9 cellular contexts compared by ENCODE assay signal in genomic region chr10:114172241-114172640, GRCh38. TPM values are rescaled to one million over a fixed set of nuclear protein-coding genes. Genes with fewer than 3 reads are reported as not detected.
DNase-seq lines count a peak whose midpoint lies in the region; ATAC-seq lines count a peak whose summit lies in the region.
"Had no signal": no experiment of that assay in that cellular context is flagged by ENCODE, and none has a peak within 500 bp of the region (broad histone marks: within the 10 kb centered on the region; RNA-seq: fewer than 3 reads in every experiment).

No MANE protein-coding gene starts in this region.

- DNase-seq in activated CD4-positive, alpha-beta T cell treated with anti-CD3 and anti-CD28 coated beads, Interleukin-2, amount 10 ng/mL, durations not matched to agents 24 days and 14 days, result no peak
- DNase-seq in activated CD4-positive, alpha-beta T cell treated with anti-CD3 and anti-CD28 coated beads for 48 hours, result no peak
- DNase-seq in activated T-helper 1 cell treated with anti-CD3 and anti-CD28 coated beads, Interleukin-12 subunit alpha, Interleukin-12 subunit beta, Interleukin-2, Interleukin-4 antibody, amounts not matched to agents 30 ng/mL and 10 ng/mL and 1 ng/mL, durations not matched to agents 14 hours and 24 hours and 36 hours (ENCODE audit: low spot score), result no peak
- DNase-seq in NCI-H1436 treated with DMSO at 0.1 percent for 48 hours (lab: John Stamatoyannopoulos, UW), result no peak

- no peak for ATAC-seq in GM21360 (IDR thresholded peaks at IDR 0.05; ENCODE audit: unreplicated experiment)
- no peak for ATAC-seq in GM18502 (IDR thresholded peaks at IDR 0.05; ENCODE audit: poor library complexity, unreplicated experiment)

- H3K9me3 Mint-ChIP-seq in activated CD4-positive, alpha-beta T cell treated with anti-CD3 and anti-CD28 coated beads, Interleukin-2, amount 10 ng/mL, durations not matched to agents 24 days and 14 days, result peaks cover 6% of the 10 kb centered on the region
- peaks cover 10% of the 10 kb centered on the region for H3K9me3 Mint-ChIP-seq in activated T-helper 1 cell treated with anti-CD3 and anti-CD28 coated beads, Interleukin-12 subunit alpha, Interleukin-12 subunit beta, Interleukin-2, Interleukin-4 antibody, amounts not matched to agents 30 ng/mL and 10 ng/mL and 1 ng/mL, durations not matched to agents 14 hours and 24 hours and 36 hours

- H3K4me3 ChIP-seq in iPS-18a (ENCODE audit: low read length), result peak overlapping the region; percentile 81
- peak overlapping the region; percentile 93 to 96 for H3K4me3 ChIP-seq in stomach smooth muscle (ENCODE audit: low read length in 2 of 2)

- H3K36me3 Mint-ChIP-seq in activated CD4-positive, alpha-beta T cell treated with anti-CD3 and anti-CD28 coated beads, Interleukin-2, amount 10 ng/mL, durations not matched to agents 24 days and 14 days (ENCODE audit: low read depth), result peaks cover 32% of the 10 kb centered on the region
- H3K36me3 Mint-ChIP-seq in activated T-helper 1 cell treated with anti-CD3 and anti-CD28 coated beads, Interleukin-12 subunit alpha, Interleukin-12 subunit beta, Interleukin-2, Interleukin-4 antibody, amounts not matched to agents 30 ng/mL and 10 ng/mL and 1 ng/mL, durations not matched to agents 14 hours and 24 hours and 36 hours (ENCODE audit: low read depth), result peaks cover 20% of the 10 kb centered on the region

- peaks cover 10% of the 10 kb centered on the region for H3K9me3 ChIP-seq in iPS-18a (ENCODE audit: control insufficient read depth, low read depth, low read length)
- H3K9me3 ChIP-seq in stomach smooth muscle (ENCODE audit: control insufficient read depth in 2 of 2, low read length in 2 of 2), result no peaks in the 10 kb centered on the region

- peaks cover 22% of the 10 kb centered on the region for H3K4me1 Mint-ChIP-seq in activated CD4-positive, alpha-beta T cell treated with anti-CD3 and anti-CD28 coated beads, Interleukin-2, amount 10 ng/mL, durations not matched to agents 24 days and 14 days
- peaks cover 44% of the 10 kb centered on the region for H3K4me1 Mint-ChIP-seq in activated T-helper 1 cell treated with anti-CD3 and anti-CD28 coated beads, Interleukin-12 subunit alpha, Interleukin-12 subunit beta, Interleukin-2, Interleukin-4 antibody, amounts not matched to agents 30 ng/mL and 10 ng/mL and 1 ng/mL, durations not matched to agents 14 hours and 24 hours and 36 hours (ENCODE audit: low read depth)

- intact Hi-C loops in activated CD4-positive, alpha-beta T cell treated with anti-CD3 and anti-CD28 coated beads, Interleukin-2, amount 10 ng/mL, durations not matched to agents 24 days and 14 days (cut with micrococcal nuclease), result loop anchor here (1.0 to 10.0 kb wide), 4 partner anchors 23 to 763 kb away; partner anchors contain the start of gene TRUB1
- intact Hi-C loops in activated T-helper 1 cell treated with anti-CD3 and anti-CD28 coated beads, Interleukin-12 subunit alpha, Interleukin-12 subunit beta, Interleukin-2, Interleukin-4 antibody, amounts not matched to agents 30 ng/mL and 10 ng/mL and 1 ng/mL, durations not matched to agents 14 hours and 24 hours and 36 hours (cut with micrococcal nuclease), result loop anchor here (2.0 to 10.0 kb wide), 4 partner anchors 317 to 765 kb away; partner anchors contain the start of genes DCLRE1A, NHLRC2 and TRUB1

- H3K27ac ChIP-seq in iPS-18a (ENCODE audit: low read length) (no peak overlapping the region), stomach smooth muscle (ENCODE audit: low read length) (no peak overlapping the region)
- H3K27ac ChIP-seq: C4-2B had no signal

- peaks cover 4% of the 10 kb centered on the region for H3K36me3 ChIP-seq in iPS-18a (ENCODE audit: control insufficient read depth, low read depth, low read length)
- no peaks in the 10 kb centered on the region for H3K36me3 ChIP-seq in stomach smooth muscle (ENCODE audit: control insufficient read depth in 2 of 2, insufficient read depth in 2 of 2, low read length in 2 of 2)

- H3K27me3 Mint-ChIP-seq in activated CD4-positive, alpha-beta T cell treated with anti-CD3 and anti-CD28 coated beads, Interleukin-2, amount 10 ng/mL, durations not matched to agents 24 days and 14 days, result peaks cover 20% of the 10 kb centered on the region
- peaks cover 12% of the 10 kb centered on the region for H3K27me3 Mint-ChIP-seq in activated T-helper 1 cell treated with anti-CD3 and anti-CD28 coated beads, Interleukin-12 subunit alpha, Interleukin-12 subunit beta, Interleukin-2, Interleukin-4 antibody, amounts not matched to agents 30 ng/mL and 10 ng/mL and 1 ng/mL, durations not matched to agents 14 hours and 24 hours and 36 hours (ENCODE audit: insufficient read depth)

- H3K27me3 ChIP-seq in iPS-18a (ENCODE audit: control insufficient read depth, insufficient read depth, low read length) (peaks cover 15% of the 10 kb centered on the region), stomach smooth muscle (ENCODE audit: control insufficient read depth in 1 of 2, insufficient read depth in 2 of 2, low read length in 2 of 2) (no peaks in the 10 kb centered on the region)

- peaks cover 16% of the 10 kb centered on the region for H3K4me1 ChIP-seq in iPS-18a (ENCODE audit: control insufficient read depth, low read depth, low read length)
- H3K4me1 ChIP-seq in stomach smooth muscle (ENCODE audit: control insufficient read depth, insufficient read depth, low read length), result no peaks in the 10 kb centered on the region

- H3K9ac ChIP-seq in iPS-18a (ENCODE audit: low read length) (no peak overlapping the region), stomach smooth muscle (ENCODE audit: low read length in 2 of 2) (peak overlapping the region in 1 of 2 donors; percentile 94)

- peak overlapping the region; percentile 100 for H3K4me3 Mint-ChIP-seq in activated CD4-positive, alpha-beta T cell treated with anti-CD3 and anti-CD28 coated beads, Interleukin-2, amount 10 ng/mL, durations not matched to agents 24 days and 14 days
- H3K4me3 Mint-ChIP-seq in activated T-helper 1 cell treated with anti-CD3 and anti-CD28 coated beads, Interleukin-12 subunit alpha, Interleukin-12 subunit beta, Interleukin-2, Interleukin-4 antibody, amounts not matched to agents 30 ng/mL and 10 ng/mL and 1 ng/mL, durations not matched to agents 14 hours and 24 hours and 36 hours, result peak overlapping the region; percentile 95

- H3K27ac Mint-ChIP-seq in activated CD4-positive, alpha-beta T cell treated with anti-CD3 and anti-CD28 coated beads, Interleukin-2, amount 10 ng/mL, durations not matched to agents 24 days and 14 days, result no peak overlapping the region
- peak overlapping the region; percentile 40 for H3K27ac Mint-ChIP-seq in activated T-helper 1 cell treated with anti-CD3 and anti-CD28 coated beads, Interleukin-12 subunit alpha, Interleukin-12 subunit beta, Interleukin-2, Interleukin-4 antibody, amounts not matched to agents 30 ng/mL and 10 ng/mL and 1 ng/mL, durations not matched to agents 14 hours and 24 hours and 36 hours

RNA-seq across cellular contexts. Expression of gene CCDC186, which starts 1.8 kb away (rescaled TPM):
- total RNA-seq in activated CD4-positive, alpha-beta T cell treated with anti-CD3 and anti-CD28 coated beads, Interleukin-2, amount 10 ng/mL, durations not matched to agents 24 days and 14 days, result 9.0 and 9.4 TPM in 2 replicates
- total RNA-seq in activated T-helper 1 cell treated with anti-CD3 and anti-CD28 coated beads, Interleukin-12 subunit alpha, Interleukin-12 subunit beta, Interleukin-2, Interleukin-4 antibody, amounts not matched to agents 30 ng/mL and 10 ng/mL and 1 ng/mL, durations not matched to agents 14 hours and 24 hours and 36 hours, result 12.1 and 13.0 TPM in 2 replicates

RNA-seq across cellular contexts. Expression of gene TDRD1, which starts 6.9 kb away (rescaled TPM):
- 0.16 and 0.21 TPM in 2 replicates for total RNA-seq in activated CD4-positive, alpha-beta T cell treated with anti-CD3 and anti-CD28 coated beads, Interleukin-2, amount 10 ng/mL, durations not matched to agents 24 days and 14 days
- total RNA-seq in activated T-helper 1 cell treated with anti-CD3 and anti-CD28 coated beads, Interleukin-12 subunit alpha, Interleukin-12 subunit beta, Interleukin-2, Interleukin-4 antibody, amounts not matched to agents 30 ng/mL and 10 ng/mL and 1 ng/mL, durations not matched to agents 14 hours and 24 hours and 36 hours, result 0.10 and 0.13 TPM in 2 replicates
